1 cellular context compared by ENCODE assay signal in the genomic region with DNA sequence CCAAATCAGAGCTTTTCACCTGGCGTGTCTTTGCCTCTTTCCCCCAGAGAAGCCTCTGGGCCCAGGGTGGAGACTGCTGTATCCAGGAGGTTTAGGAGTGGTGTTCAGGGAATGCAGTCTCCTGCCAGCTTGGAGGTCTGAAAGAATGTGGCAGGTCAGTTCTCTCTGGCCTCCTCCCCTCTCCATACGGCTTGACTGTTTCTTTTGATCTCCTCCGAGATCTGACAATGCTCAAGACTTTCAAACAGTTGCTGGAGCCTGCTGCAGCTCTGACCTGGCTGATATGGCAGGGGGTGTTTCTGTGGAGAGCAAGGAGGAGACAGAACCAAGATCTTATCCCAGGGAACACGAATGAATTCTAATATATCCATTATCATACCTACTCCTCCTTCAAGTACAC.
TF ChIP-seq lines count a peak whose summit lies in the region.

No MANE protein-coding gene starts in this region.

TF ChIP-seq in WTC11, 78 proteins besides CTCF, POLR2A, EP300 and RAD21 (continued from another document):
- TF ChIP-seq, protein P1, sequence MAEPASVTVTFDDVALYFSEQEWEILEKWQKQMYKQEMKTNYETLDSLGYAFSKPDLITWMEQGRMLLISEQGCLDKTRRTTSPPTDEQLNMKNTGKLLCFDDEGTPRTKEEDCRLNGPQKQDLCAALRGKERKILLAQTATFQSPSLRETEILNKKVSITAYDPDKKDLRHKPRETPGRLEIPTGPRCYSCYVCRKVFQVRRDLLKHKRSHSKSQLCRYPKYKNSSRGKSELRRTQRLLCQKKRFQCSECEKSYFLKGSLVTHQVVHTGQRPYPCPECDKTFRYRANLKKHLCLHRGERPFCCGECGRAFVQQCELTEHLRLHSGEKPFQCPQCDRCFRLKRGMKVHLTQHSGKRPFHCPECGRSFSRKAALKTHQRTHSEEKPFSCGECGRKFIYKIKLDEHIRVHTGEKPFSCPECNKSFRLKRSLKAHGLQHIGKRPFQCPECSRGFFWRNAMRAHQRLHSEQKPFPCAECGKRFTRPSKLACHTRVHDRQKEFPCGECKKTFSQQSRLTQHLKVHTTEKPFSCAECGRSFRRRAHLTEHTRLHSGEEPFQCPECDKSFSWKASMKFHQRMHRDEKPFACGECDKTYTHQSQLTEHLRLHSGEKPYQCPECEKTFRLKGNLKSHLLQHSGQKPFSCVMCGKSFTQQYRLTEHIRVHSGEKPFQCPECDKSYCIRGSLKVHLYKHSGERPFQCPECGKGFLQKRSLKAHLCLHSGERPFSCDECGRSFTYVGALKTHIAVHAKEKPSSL (CRISPR knock-in tag; conservative IDR thresholded peaks at IDR 0.05): no peak
- TF ChIP-seq ZNF263 (CRISPR knock-in tag; IDR thresholded peaks at IDR 0.05; ENCODE audit: low read depth) (no peak), GRHL2 (CRISPR knock-in tag; IDR thresholded peaks at IDR 0.05; ENCODE audit: insufficient replicate concordance, severe bottlenecking) (no peak), ZNF396 (CRISPR knock-in tag; IDR thresholded peaks at IDR 0.05; ENCODE audit: borderline replicate concordance) (no peak), ZNF423 (CRISPR knock-in tag; IDR thresholded peaks at IDR 0.05) (no peak), SMAD4 (CRISPR knock-in tag; IDR thresholded peaks at IDR 0.05) (no peak), IRF2 (CRISPR knock-in tag; IDR thresholded peaks at IDR 0.05; ENCODE audit: borderline replicate concordance, low read depth) (no peak), ZNF121 (CRISPR knock-in tag; IDR thresholded peaks at IDR 0.05) (no peak), TEAD1 (CRISPR knock-in tag; IDR thresholded peaks at IDR 0.05) (no peak), GTF2I (CRISPR knock-in tag; conservative IDR thresholded peaks at IDR 0.05) (no peak), GABPB1 (CRISPR knock-in tag; IDR thresholded peaks at IDR 0.05) (no peak), ZNF416 (CRISPR knock-in tag; IDR thresholded peaks at IDR 0.05) (no peak), ZNF317 (CRISPR knock-in tag; IDR thresholded peaks at IDR 0.05; ENCODE audit: borderline replicate concordance, low read depth) (no peak)
- TF ChIP-seq, protein P2, sequence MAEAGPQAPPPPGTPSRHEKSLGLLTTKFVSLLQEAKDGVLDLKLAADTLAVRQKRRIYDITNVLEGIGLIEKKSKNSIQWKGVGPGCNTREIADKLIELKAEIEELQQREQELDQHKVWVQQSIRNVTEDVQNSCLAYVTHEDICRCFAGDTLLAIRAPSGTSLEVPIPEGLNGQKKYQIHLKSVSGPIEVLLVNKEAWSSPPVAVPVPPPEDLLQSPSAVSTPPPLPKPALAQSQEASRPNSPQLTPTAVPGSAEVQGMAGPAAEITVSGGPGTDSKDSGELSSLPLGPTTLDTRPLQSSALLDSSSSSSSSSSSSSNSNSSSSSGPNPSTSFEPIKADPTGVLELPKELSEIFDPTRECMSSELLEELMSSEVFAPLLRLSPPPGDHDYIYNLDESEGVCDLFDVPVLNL (CRISPR knock-in tag; IDR thresholded peaks at IDR 0.05; ENCODE audit: borderline replicate concordance, low read depth): no peak
- TF ChIP-seq, protein P3, sequence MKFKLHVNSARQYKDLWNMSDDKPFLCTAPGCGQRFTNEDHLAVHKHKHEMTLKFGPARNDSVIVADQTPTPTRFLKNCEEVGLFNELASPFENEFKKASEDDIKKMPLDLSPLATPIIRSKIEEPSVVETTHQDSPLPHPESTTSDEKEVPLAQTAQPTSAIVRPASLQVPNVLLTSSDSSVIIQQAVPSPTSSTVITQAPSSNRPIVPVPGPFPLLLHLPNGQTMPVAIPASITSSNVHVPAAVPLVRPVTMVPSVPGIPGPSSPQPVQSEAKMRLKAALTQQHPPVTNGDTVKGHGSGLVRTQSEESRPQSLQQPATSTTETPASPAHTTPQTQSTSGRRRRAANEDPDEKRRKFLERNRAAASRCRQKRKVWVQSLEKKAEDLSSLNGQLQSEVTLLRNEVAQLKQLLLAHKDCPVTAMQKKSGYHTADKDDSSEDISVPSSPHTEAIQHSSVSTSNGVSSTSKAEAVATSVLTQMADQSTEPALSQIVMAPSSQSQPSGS (CRISPR knock-in tag; IDR thresholded peaks at IDR 0.05; ENCODE audit: borderline replicate concordance, low read depth): no peak
- TF ChIP-seq, protein P4, sequence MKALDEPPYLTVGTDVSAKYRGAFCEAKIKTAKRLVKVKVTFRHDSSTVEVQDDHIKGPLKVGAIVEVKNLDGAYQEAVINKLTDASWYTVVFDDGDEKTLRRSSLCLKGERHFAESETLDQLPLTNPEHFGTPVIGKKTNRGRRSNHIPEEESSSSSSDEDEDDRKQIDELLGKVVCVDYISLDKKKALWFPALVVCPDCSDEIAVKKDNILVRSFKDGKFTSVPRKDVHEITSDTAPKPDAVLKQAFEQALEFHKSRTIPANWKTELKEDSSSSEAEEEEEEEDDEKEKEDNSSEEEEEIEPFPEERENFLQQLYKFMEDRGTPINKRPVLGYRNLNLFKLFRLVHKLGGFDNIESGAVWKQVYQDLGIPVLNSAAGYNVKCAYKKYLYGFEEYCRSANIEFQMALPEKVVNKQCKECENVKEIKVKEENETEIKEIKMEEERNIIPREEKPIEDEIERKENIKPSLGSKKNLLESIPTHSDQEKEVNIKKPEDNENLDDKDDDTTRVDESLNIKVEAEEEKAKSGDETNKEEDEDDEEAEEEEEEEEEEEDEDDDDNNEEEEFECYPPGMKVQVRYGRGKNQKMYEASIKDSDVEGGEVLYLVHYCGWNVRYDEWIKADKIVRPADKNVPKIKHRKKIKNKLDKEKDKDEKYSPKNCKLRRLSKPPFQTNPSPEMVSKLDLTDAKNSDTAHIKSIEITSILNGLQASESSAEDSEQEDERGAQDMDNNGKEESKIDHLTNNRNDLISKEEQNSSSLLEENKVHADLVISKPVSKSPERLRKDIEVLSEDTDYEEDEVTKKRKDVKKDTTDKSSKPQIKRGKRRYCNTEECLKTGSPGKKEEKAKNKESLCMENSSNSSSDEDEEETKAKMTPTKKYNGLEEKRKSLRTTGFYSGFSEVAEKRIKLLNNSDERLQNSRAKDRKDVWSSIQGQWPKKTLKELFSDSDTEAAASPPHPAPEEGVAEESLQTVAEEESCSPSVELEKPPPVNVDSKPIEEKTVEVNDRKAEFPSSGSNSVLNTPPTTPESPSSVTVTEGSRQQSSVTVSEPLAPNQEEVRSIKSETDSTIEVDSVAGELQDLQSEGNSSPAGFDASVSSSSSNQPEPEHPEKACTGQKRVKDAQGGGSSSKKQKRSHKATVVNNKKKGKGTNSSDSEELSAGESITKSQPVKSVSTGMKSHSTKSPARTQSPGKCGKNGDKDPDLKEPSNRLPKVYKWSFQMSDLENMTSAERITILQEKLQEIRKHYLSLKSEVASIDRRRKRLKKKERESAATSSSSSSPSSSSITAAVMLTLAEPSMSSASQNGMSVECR (CRISPR knock-in tag; IDR thresholded peaks at IDR 0.05; ENCODE audit: borderline replicate concordance): no peak
- TF ChIP-seq, protein P5, sequence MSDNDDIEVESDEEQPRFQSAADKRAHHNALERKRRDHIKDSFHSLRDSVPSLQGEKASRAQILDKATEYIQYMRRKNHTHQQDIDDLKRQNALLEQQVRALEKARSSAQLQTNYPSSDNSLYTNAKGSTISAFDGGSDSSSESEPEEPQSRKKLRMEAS (CRISPR knock-in tag; IDR thresholded peaks at IDR 0.05): no peak
TF ChIP-seq in WTC11: peak in this region for 0.
